Comparison of ENCODE assay signal across 1 cellular context in the genomic region with DNA sequence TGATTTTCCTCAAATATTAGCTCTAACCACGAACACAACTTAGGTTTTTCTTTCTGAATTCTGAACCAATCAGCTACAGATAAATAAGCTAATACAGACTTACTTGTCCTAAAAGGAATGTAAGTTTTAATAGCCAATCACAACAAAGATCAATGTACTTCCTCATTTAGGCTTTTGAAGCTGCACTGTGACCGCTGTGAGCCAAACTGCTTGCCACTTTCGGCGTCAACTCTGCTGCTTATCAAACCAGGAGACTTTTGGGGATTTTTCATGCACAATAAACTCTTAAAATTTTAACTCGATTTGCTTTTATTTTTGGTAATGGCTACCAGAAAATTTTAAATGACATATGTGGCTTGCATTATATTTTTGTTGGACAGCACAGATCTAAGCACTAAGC.
TF ChIP-seq lines count a peak whose summit lies in the region.

No MANE protein-coding gene starts in this region.

TF ChIP-seq in SK-N-SH, 30 proteins besides CTCF, POLR2A, EP300 and RAD21 (continued from another document):
- TF ChIP-seq MEF2A (IDR thresholded peaks at IDR 0.05; ENCODE audit: borderline replicate concordance, low read depth) (no peak), TCF12 (IDR thresholded peaks at IDR 0.05) (no peak)
